In the genomic region with DNA sequence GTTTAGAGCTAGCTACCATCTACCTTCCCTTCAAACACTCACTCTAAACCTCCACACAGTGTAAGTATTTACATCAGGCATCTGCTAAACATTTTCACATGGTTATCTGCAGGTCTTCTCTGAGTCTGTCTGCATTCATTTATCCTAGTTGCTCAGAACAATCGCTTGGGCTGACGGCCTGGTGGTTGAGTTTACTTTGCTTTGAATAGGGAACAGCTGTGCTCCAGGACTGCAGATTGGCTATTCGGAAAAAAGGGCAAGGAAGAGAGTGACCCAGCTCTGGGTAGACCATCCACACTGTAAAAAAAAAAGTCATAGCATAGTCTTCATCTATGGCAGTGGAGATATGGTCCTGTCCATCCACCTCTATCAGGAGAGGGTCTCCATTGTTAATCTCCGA, we compare ENCODE assay signal across 2 cellular contexts.
TF ChIP-seq lines count a peak whose summit lies in the region.

No MANE protein-coding gene starts in this region.

TF ChIP-seq in GM23338, 12 proteins besides CTCF, POLR2A, EP300 and RAD21:
- TF ChIP-seq POLR2AphosphoS5 (IDR thresholded peaks at IDR 0.05; ENCODE audit: low read depth) = no peak
- TF ChIP-seq, protein P1, sequence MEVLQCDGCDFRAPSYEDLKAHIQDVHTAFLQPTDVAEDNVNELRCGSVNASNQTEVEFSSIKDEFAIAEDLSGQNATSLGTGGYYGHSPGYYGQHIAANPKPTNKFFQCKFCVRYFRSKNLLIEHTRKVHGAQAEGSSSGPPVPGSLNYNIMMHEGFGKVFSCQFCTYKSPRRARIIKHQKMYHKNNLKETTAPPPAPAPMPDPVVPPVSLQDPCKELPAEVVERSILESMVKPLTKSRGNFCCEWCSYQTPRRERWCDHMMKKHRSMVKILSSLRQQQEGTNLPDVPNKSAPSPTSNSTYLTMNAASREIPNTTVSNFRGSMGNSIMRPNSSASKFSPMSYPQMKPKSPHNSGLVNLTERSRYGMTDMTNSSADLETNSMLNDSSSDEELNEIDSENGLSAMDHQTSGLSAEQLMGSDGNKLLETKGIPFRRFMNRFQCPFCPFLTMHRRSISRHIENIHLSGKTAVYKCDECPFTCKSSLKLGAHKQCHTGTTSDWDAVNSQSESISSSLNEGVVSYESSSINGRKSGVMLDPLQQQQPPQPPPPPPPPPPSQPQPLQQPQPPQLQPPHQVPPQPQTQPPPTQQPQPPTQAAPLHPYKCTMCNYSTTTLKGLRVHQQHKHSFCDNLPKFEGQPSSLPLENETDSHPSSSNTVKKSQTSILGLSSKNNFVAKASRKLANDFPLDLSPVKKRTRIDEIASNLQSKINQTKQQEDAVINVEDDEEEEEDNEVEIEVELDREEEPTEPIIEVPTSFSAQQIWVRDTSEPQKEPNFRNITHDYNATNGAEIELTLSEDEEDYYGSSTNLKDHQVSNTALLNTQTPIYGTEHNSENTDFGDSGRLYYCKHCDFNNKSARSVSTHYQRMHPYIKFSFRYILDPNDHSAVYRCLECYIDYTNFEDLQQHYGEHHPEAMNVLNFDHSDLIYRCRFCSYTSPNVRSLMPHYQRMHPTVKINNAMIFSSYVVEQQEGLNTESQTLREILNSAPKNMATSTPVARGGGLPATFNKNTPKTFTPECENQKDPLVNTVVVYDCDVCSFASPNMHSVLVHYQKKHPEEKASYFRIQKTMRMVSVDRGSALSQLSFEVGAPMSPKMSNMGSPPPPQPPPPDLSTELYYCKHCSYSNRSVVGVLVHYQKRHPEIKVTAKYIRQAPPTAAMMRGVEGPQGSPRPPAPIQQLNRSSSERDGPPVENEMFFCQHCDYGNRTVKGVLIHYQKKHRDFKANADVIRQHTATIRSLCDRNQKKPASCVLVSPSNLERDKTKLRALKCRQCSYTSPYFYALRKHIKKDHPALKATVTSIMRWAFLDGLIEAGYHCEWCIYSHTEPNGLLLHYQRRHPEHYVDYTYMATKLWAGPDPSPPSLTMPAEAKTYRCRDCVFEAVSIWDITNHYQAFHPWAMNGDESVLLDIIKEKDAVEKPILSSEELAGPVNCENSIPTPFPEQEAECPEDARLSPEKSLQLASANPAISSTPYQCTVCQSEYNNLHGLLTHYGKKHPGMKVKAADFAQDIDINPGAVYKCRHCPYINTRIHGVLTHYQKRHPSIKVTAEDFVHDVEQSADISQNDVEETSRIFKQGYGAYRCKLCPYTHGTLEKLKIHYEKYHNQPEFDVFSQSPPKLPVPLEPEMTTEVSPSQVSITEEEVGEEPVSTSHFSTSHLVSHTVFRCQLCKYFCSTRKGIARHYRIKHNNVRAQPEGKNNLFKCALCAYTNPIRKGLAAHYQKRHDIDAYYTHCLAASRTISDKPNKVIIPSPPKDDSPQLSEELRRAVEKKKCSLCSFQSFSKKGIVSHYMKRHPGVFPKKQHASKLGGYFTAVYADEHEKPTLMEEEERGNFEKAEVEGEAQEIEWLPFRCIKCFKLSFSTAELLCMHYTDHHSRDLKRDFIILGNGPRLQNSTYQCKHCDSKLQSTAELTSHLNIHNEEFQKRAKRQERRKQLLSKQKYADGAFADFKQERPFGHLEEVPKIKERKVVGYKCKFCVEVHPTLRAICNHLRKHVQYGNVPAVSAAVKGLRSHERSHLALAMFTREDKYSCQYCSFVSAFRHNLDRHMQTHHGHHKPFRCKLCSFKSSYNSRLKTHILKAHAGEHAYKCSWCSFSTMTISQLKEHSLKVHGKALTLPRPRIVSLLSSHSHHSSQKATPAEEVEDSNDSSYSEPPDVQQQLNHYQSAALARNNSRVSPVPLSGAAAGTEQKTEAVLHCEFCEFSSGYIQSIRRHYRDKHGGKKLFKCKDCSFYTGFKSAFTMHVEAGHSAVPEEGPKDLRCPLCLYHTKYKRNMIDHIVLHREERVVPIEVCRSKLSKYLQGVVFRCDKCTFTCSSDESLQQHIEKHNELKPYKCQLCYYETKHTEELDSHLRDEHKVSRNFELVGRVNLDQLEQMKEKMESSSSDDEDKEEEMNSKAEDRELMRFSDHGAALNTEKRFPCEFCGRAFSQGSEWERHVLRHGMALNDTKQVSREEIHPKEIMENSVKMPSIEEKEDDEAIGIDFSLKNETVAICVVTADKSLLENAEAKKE (CRISPR knock-in tag; IDR thresholded peaks at IDR 0.05) = 0 out of 2 replicates have a peak, but pooled peaks have one; percentile 32

TF ChIP-seq in GM12878, 131 proteins besides CTCF, POLR2A, EP300 and RAD21:
- TF ChIP-seq, protein P2, sequence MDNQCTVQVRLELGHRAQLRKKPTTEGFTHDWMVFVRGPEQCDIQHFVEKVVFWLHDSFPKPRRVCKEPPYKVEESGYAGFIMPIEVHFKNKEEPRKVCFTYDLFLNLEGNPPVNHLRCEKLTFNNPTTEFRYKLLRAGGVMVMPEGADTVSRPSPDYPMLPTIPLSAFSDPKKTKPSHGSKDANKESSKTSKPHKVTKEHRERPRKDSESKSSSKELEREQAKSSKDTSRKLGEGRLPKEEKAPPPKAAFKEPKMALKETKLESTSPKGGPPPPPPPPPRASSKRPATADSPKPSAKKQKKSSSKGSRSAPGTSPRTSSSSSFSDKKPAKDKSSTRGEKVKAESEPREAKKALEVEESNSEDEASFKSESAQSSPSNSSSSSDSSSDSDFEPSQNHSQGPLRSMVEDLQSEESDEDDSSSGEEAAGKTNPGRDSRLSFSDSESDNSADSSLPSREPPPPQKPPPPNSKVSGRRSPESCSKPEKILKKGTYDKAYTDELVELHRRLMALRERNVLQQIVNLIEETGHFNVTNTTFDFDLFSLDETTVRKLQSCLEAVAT (IDR thresholded peaks at IDR 0.05) = 0 out of 2 replicates have a peak, but pooled peaks have one; percentile 24
- no peak for TF ChIP-seq RFX5 (IDR thresholded peaks at IDR 0.05; ENCODE audit: low read depth, low read length)
- TF ChIP-seq CHD4 (IDR thresholded peaks at IDR 0.05) = no peak
- no peak for TF ChIP-seq EZH2 (IDR thresholded peaks at IDR 0.05; ENCODE audit: borderline replicate concordance, control insufficient read depth, low read depth, low read length)
